ENCODE assay signal across 16 cellular contexts in genomic region chr13:28640861-28641599, GRCh38. TPM values are rescaled to one million over a fixed set of nuclear protein-coding genes. Genes with fewer than 3 reads are reported as not detected.
DNase-seq lines count a peak whose midpoint lies in the region; ATAC-seq and TF ChIP-seq lines count a peak whose summit lies in the region.
"Had no signal": no experiment of that assay in that cellular context is flagged by ENCODE, and none has a peak within 500 bp of the region (broad histone marks: within the 10 kb centered on the region; RNA-seq: fewer than 3 reads in every experiment).

No MANE protein-coding gene starts in this region.

- H3K9me3 ChIP-seq in OCI-LY3 (ENCODE audit: insufficient read depth, low read length), result no peaks in the 10 kb centered on the region
- H3K9me3 ChIP-seq in right atrium auricular region, result no peaks in the 10 kb centered on the region
- no peaks in the 10 kb centered on the region for H3K9me3 ChIP-seq in Karpas-422 (ENCODE audit: low read length)
- H3K9me3 ChIP-seq: pancreas had no signal

- H3K27ac Mint-ChIP-seq in stimulated activated memory B cell treated with anti-CD40 and anti-IgM and Interleukin-4, amounts not matched to agents 10 μg/mL and 1 μg/mL and 100 μg/mL, for 72 hours, result peak overlapping the region; percentile 62
- H3K27ac Mint-ChIP-seq: memory B cell; stimulated activated effector memory CD8-positive, alpha-beta T cell treated with anti-CD3 and anti-CD28 coated beads, Interleukin-12 subunit alpha, Interleukin-12 subunit beta, amount 100 ng/mL, for 72 hours had no signal

- H3K27me3 Mint-ChIP-seq in stimulated activated memory B cell treated with anti-CD40 and anti-IgM and Interleukin-4, amounts not matched to agents 10 μg/mL and 1 μg/mL and 100 μg/mL, for 72 hours, result peaks cover 9% of the 10 kb centered on the region

- H3K9me2 ChIP-seq in Karpas-422 (replicated peaks; ENCODE audit: insufficient read depth, low read length), result no peaks in the 10 kb centered on the region

- H3K36me3 ChIP-seq in OCI-LY3 (replicated peaks; ENCODE audit: low read depth, low read length), result no peaks in the 10 kb centered on the region
- no peaks in the 10 kb centered on the region for H3K36me3 ChIP-seq in right atrium auricular region
- H3K36me3 ChIP-seq in Karpas-422 (ENCODE audit: insufficient read depth, low read length), result no peaks in the 10 kb centered on the region
- H3K36me3 ChIP-seq: pancreas had no signal

- H3K9ac ChIP-seq in OCI-LY3 (ENCODE audit: low read length), result peak overlapping the region; percentile 17; the same call in 1 of the 2 replicates
- H3K9ac ChIP-seq in Karpas-422 (ENCODE audit: low read length), result no peak overlapping the region

- H3K27me3 ChIP-seq in OCI-LY3 (ENCODE audit: low read depth, low read length) (peaks cover 4% of the 10 kb centered on the region), right atrium auricular region (no peaks in the 10 kb centered on the region), Karpas-422 (ENCODE audit: low read length) (0 out of 2 replicates have a peak, but pooled peaks cover 3% of the 10 kb centered on the region)
- H3K27me3 ChIP-seq: pancreas had no signal

- peak overlapping the region; percentile 48; the same call in 1 of the 2 replicates for H2AFZ ChIP-seq in OCI-LY3 (ENCODE audit: low read depth, low read length)
- H2AFZ ChIP-seq in Karpas-422 (ENCODE audit: low read length), result no peak overlapping the region

- H4K20me1 ChIP-seq in OCI-LY3 (ENCODE audit: insufficient read depth, low read length) (no peaks in the 10 kb centered on the region), Karpas-422 (ENCODE audit: insufficient read depth, low read depth, low read length) (no peaks in the 10 kb centered on the region)

- peaks cover 22% of the 10 kb centered on the region for H3K4me1 Mint-ChIP-seq in stimulated activated memory B cell treated with anti-CD40 and anti-IgM and Interleukin-4, amounts not matched to agents 10 μg/mL and 1 μg/mL and 100 μg/mL, for 72 hours

- peaks cover 58% of the 10 kb centered on the region for H3K4me1 ChIP-seq in OCI-LY3 (ENCODE audit: low read length)
- peaks cover 0 to 21% of the 10 kb centered on the region in 2 donors for H3K4me1 ChIP-seq in right atrium auricular region
- H3K4me1 ChIP-seq in Karpas-422 (ENCODE audit: low read length), result peaks cover 6% of the 10 kb centered on the region

- no peaks in the 10 kb centered on the region for H3K9me3 Mint-ChIP-seq in stimulated activated memory B cell treated with anti-CD40 and anti-IgM and Interleukin-4, amounts not matched to agents 10 μg/mL and 1 μg/mL and 100 μg/mL, for 72 hours
- H3K9me3 Mint-ChIP-seq: memory B cell; stimulated activated effector memory CD8-positive, alpha-beta T cell treated with anti-CD3 and anti-CD28 coated beads, Interleukin-12 subunit alpha, Interleukin-12 subunit beta, amount 100 ng/mL, for 72 hours had no signal

- in situ Hi-C loops in KBM-7 (cut with MboI; ENCODE audit: low pct_unique_long_range_greater_than_20kb, low sequenced_read_pairs), result no loop called here

- H3K27ac ChIP-seq in OCI-LY3 (ENCODE audit: low read length) (peak overlapping the region; percentile 5; the same call in 1 of the 2 replicates), right atrium auricular region (peak overlapping the region; percentile 62 to 74), Karpas-422 (ENCODE audit: low read length) (no peak overlapping the region)
- H3K27ac ChIP-seq: C4-2B, pancreas had no signal

- TF ChIP-seq CTCF in OCI-LY3 (IDR thresholded peaks at IDR 0.05; ENCODE audit: low read depth, low read length) (no peak), right atrium auricular region (IDR thresholded peaks at IDR 0.05) (no peak)

- H3K36me3 Mint-ChIP-seq in stimulated activated memory B cell treated with anti-CD40 and anti-IgM and Interleukin-4, amounts not matched to agents 10 μg/mL and 1 μg/mL and 100 μg/mL, for 72 hours, result no peaks in the 10 kb centered on the region
- H3K36me3 Mint-ChIP-seq: memory B cell; stimulated activated effector memory CD8-positive, alpha-beta T cell treated with anti-CD3 and anti-CD28 coated beads, Interleukin-12 subunit alpha, Interleukin-12 subunit beta, amount 100 ng/mL, for 72 hours had no signal

- DNase-seq in right atrium auricular region (ENCODE audit: low spot score), result no peak
- no peak for DNase-seq in NCI-H2227 (lab: John Stamatoyannopoulos, UW; ENCODE audit: unreplicated experiment)
- no peak for DNase-seq in stimulated activated CD4-positive, alpha-beta T cell treated with anti-CD3 and anti-CD28 coated beads, Interleukin-2, amount 100 ng/mL, for 48 hours
- no peak for DNase-seq in Karpas-422
- DNase-seq in KBM-7, result no peak
- DNase-seq: activated CD4-positive, CD25-positive, alpha-beta regulatory T cell; hippocampal formation; MM.1S; pancreas; stimulated activated CD4-positive, alpha-beta T cell treated with anti-CD3 and anti-CD28 coated beads, Interleukin-2, amount 100 ng/mL, for 24 hours had no signal

- H3K79me2 ChIP-seq in OCI-LY3 (ENCODE audit: low read length) (no peaks in the 10 kb centered on the region), Karpas-422 (ENCODE audit: low read length) (no peaks in the 10 kb centered on the region)

- peak overlapping the region; percentile 21 for H3K4me3 ChIP-seq in OCI-LY3 (ENCODE audit: low read length)
- no peak overlapping the region for H3K4me3 ChIP-seq in right atrium auricular region
- H3K4me3 ChIP-seq in Karpas-422 (ENCODE audit: low read length), result no peak overlapping the region
- H3K4me3 ChIP-seq: pancreas had no signal

- peak overlapping the region; percentile 63 for H3K4me2 ChIP-seq in OCI-LY3 (ENCODE audit: low read length)
- no peak overlapping the region for H3K4me2 ChIP-seq in Karpas-422 (ENCODE audit: low read depth, low read length, poor library complexity, severe bottlenecking)

- H3K4me3 Mint-ChIP-seq in stimulated activated memory B cell treated with anti-CD40 and anti-IgM and Interleukin-4, amounts not matched to agents 10 μg/mL and 1 μg/mL and 100 μg/mL, for 72 hours, result no peak overlapping the region
- H3K4me3 Mint-ChIP-seq: memory B cell; stimulated activated effector memory CD8-positive, alpha-beta T cell treated with anti-CD3 and anti-CD28 coated beads, Interleukin-12 subunit alpha, Interleukin-12 subunit beta, amount 100 ng/mL, for 72 hours had no signal

- peak; percentile 15 for ATAC-seq in GM19395 (IDR thresholded peaks at IDR 0.05; ENCODE audit: unreplicated experiment)
- ATAC-seq in stimulated activated memory B cell treated with anti-CD40 and anti-IgM and Interleukin-4, amounts not matched to agents 10 μg/mL and 1 μg/mL and 100 μg/mL, for 72 hours, result no peak
- ATAC-seq: pancreas had no signal

RNA-seq across cellular contexts. Expression of gene POMP, which starts 17.9 kb away (rescaled TPM):
- total RNA-seq in right atrium auricular region, result 10 to 100 TPM; 88.2 to 93.7 TPM
- 34.4 and 57.1 TPM in 2 replicates for total RNA-seq in Karpas-422 (2014; rRNA removed; shearing (Covaris generic); ENCODE audit: low replicate concordance)
